In the genomic region with DNA sequence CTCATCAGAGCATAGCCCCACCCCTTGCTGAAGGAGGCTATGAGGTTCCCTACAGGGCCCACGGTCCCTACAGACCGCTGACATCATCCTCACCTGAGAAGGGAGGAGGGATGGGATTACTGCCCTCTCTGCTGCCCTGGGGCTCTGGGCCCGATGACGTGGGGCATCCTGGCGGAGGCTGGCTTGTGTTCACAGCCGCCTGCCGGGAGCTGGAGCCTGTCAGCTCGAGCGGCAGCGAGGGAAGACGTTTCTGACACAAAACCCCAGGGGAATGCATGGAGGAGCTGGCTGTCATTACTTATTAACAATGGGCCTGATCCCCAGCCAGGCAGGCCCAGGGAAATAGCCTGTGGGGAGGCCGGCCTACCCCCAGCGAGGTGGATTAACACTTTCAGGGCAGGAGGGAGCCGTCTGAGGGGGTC, we compare ENCODE assay signal across 10 cellular contexts.
DNase-seq lines count a peak whose midpoint lies in the region; ATAC-seq and TF ChIP-seq lines count a peak whose summit lies in the region.
"Had no signal": no experiment of that assay in that cellular context is flagged by ENCODE, and none has a peak within 500 bp of the region (broad histone marks: within the 10 kb centered on the region; RNA-seq: fewer than 3 reads in every experiment).

No MANE protein-coding gene starts in this region.

- H3K4me1 Mint-ChIP-seq in mesothelial cell of epicardium: peaks cover 30% of the 10 kb centered on the region

- peaks cover 2% of the 10 kb centered on the region for H4K20me1 ChIP-seq in mammary epithelial cell (ENCODE audit: insufficient read depth, low read length)

- H3K27me3 Mint-ChIP-seq in mesothelial cell of epicardium (ENCODE audit: low read depth): no peaks in the 10 kb centered on the region

- DNase-seq in DMS53 treated with DMSO at 0.1 percent for 48 hours (lab: John Stamatoyannopoulos, UW; ENCODE audit: unreplicated experiment) (peak; percentile 85), NCI-H146 (lab: John Stamatoyannopoulos, UW) (peak; percentile 89), mammary epithelial cell (peak; percentile 15), mesothelial cell of epicardium (ENCODE audit: low spot score in 2 of 2, unreplicated experiment in 2 of 2) (peak in 1 of 2 experiments; percentile 42), NCI-H1105 (lab: John Stamatoyannopoulos, UW) (no peak)
- DNase-seq in activated CD4-positive, alpha-beta T cell treated with anti-CD3 and anti-CD28 coated beads, Interleukin-2, amount 50 U/mL, for 48 hours: no peak
- DNase-seq in activated naive CD4-positive, alpha-beta T cell treated with anti-CD3 and anti-CD28 coated beads, Interleukin-2, amount 50 U/mL, for 16 hours: no peak

- H3K36me3 Mint-ChIP-seq in mesothelial cell of epicardium: no peaks in the 10 kb centered on the region

- BruUV-seq in mammary epithelial cell (replicated peaks; lab: Mats Ljungman, UMichigan): no TSS peak

- no peak for TF ChIP-seq CTCF in mammary epithelial cell (conservative IDR thresholded peaks at IDR 0.05 in 1 of 2, IDR thresholded peaks at IDR 0.05 in 1 of 2; ENCODE audit: extremely low read depth in 1 of 2, insufficient read depth in 1 of 2, low read depth in 1 of 2, low read length in 2 of 2)
- TF ChIP-seq CTCF in mesothelial cell of epicardium (IDR thresholded peaks at IDR 0.05; ENCODE audit: unreplicated experiment): no peak

- ATAC-seq in HG03469 (IDR thresholded peaks at IDR 0.05; ENCODE audit: unreplicated experiment): no peak
- ATAC-seq: sciatic nerve had no signal

- H3K4me3 Mint-ChIP-seq in mesothelial cell of epicardium: peak overlapping the region; percentile 40

- no peak overlapping the region for H3K4me2 ChIP-seq in mammary epithelial cell (ENCODE audit: insufficient read depth, low read depth, low read length)

- H3K9ac ChIP-seq in mammary epithelial cell (ENCODE audit: insufficient read depth, low read length): no peak overlapping the region

- no peaks in the 10 kb centered on the region for H3K36me3 ChIP-seq in mammary epithelial cell (ENCODE audit: insufficient read depth, low read length)
- H3K36me3 ChIP-seq: thoracic aorta had no signal

- in situ Hi-C loops in mammary epithelial cell (cut with MboI; ENCODE audit: low sequenced_read_pairs in 2 of 2): no loop called here

- peaks cover 19% of the 10 kb centered on the region for H3K9me3 Mint-ChIP-seq in mesothelial cell of epicardium

- dilution Hi-C loops in mammary epithelial cell (cut with HindIII; ENCODE audit: low sequenced_read_pairs): no loop called here

- CTCF ChIA-PET in mammary epithelial cell (lab: Charles Lee; ENCODE audit: low non-redundant PET): no interaction called here

- H3K27ac ChIP-seq in mammary epithelial cell (ENCODE audit: insufficient read depth, low read depth, low read length): no peak overlapping the region
- H3K27ac ChIP-seq: thoracic aorta had no signal

- peak overlapping the region; percentile 48 for H2AFZ ChIP-seq in mammary epithelial cell (ENCODE audit: low read depth, low read length)

- WGBS in mammary epithelial cell (ENCODE audit: low coverage, missing lambda C conversion rate): 9% methylated on average over 7 of the region's 14 CpGs

- no peak overlapping the region for H3K4me3 ChIP-seq in mammary epithelial cell (replicated peaks in 1 of 3; ENCODE audit: insufficient read depth in 1 of 3, low read depth in 2 of 3, low read length in 3 of 3)
- H3K4me3 ChIP-seq: thoracic aorta had no signal

- intact Hi-C loops in mammary epithelial cell (cut with micrococcal nuclease): no loop called here

- peaks cover 9% of the 10 kb centered on the region for H3K4me1 ChIP-seq in mammary epithelial cell (ENCODE audit: insufficient read depth, low read length)

- no peaks in the 10 kb centered on the region for H3K27me3 ChIP-seq in mammary epithelial cell (ENCODE audit: insufficient read depth, low read length)

- peak overlapping the region; percentile 94 for H3K27ac Mint-ChIP-seq in mesothelial cell of epicardium

- H3K79me2 ChIP-seq in mammary epithelial cell (ENCODE audit: insufficient read depth, low read length): no peaks in the 10 kb centered on the region

- H3K9me3 ChIP-seq in mammary epithelial cell (replicated peaks; ENCODE audit: insufficient read depth, low read length): no peaks in the 10 kb centered on the region
- H3K9me3 ChIP-seq: thoracic aorta had no signal

Comparison
In these comparisons a context has a peak if more than half of its experiments do, and no peak if none do; other contexts are left out.
1. DNase-seq: peak in DMS53 treated with DMSO at 0.1 percent for 48 hours (single experiment), NCI-H146 (single experiment) and mammary epithelial cell (single experiment); none in activated CD4-positive, alpha-beta T cell treated with anti-CD3 and anti-CD28 coated beads, Interleukin-2, amount 50 U/mL, for 48 hours (0 of 2), NCI-H1105 (single experiment) and activated naive CD4-positive, alpha-beta T cell treated with anti-CD3 and anti-CD28 coated beads, Interleukin-2, amount 50 U/mL, for 16 hours (single experiment).